9 cellular contexts compared by ENCODE assay signal in genomic region chr15:63473007-63473748, GRCh38. TPM values are rescaled to one million over a fixed set of nuclear protein-coding genes. Genes with fewer than 3 reads are reported as not detected.
DNase-seq lines count a peak whose midpoint lies in the region; ATAC-seq and TF ChIP-seq lines count a peak whose summit lies in the region.
"Had no signal": no experiment of that assay in that cellular context is flagged by ENCODE, and none has a peak within 500 bp of the region (broad histone marks: within the 10 kb centered on the region; RNA-seq: fewer than 3 reads in every experiment).

No MANE protein-coding gene starts in this region.

- no peaks in the 10 kb centered on the region for H3K36me3 Mint-ChIP-seq in activated T-helper 2 cell treated with anti-CD3 and anti-CD28 coated beads, Interferon-gamma antibody, Interleukin-2, Interleukin-4, amounts not matched to agents 10 μg/mL and 5 μg/mL and 100 μg/mL, durations not matched to agents 14 hours and 24 hours and 36 hours (ENCODE audit: low read depth)

- H3K27ac Mint-ChIP-seq in activated T-helper 2 cell treated with anti-CD3 and anti-CD28 coated beads, Interferon-gamma antibody, Interleukin-2, Interleukin-4, amounts not matched to agents 10 μg/mL and 5 μg/mL and 100 μg/mL, durations not matched to agents 14 hours and 24 hours and 36 hours: no peak overlapping the region

- no peaks in the 10 kb centered on the region for H3K9me3 Mint-ChIP-seq in activated T-helper 2 cell treated with anti-CD3 and anti-CD28 coated beads, Interferon-gamma antibody, Interleukin-2, Interleukin-4, amounts not matched to agents 10 μg/mL and 5 μg/mL and 100 μg/mL, durations not matched to agents 14 hours and 24 hours and 36 hours

- no peaks in the 10 kb centered on the region for H3K36me3 ChIP-seq in effector memory CD4-positive, alpha-beta T cell (ENCODE audit: control insufficient read depth, insufficient read depth, low read length)

- peak overlapping the region; percentile 95 for H3K27ac ChIP-seq in C4-2B
- peak overlapping the region; percentile 52 for H3K27ac ChIP-seq in effector memory CD4-positive, alpha-beta T cell (ENCODE audit: insufficient read depth, low read length, poor library complexity, severe bottlenecking)

- no peaks in the 10 kb centered on the region for H3K27me3 ChIP-seq in effector memory CD4-positive, alpha-beta T cell (replicated peaks; ENCODE audit: control insufficient read depth, insufficient read depth, low read length, poor library complexity, severe bottlenecking)

- DNase-seq in effector memory CD4-positive, alpha-beta T cell: no peak
- DNase-seq in HK-2 (ENCODE audit: unreplicated experiment) (no peak), globus pallidus (ENCODE audit: low spot score) (no peak), cerebellum (ENCODE audit: low spot score) (no peak)
- DNase-seq in activated T-helper 2 cell treated with anti-CD3 and anti-CD28 coated beads, Interferon-gamma antibody, Interleukin-2, Interleukin-4, amounts not matched to agents 10 μg/mL and 5 μg/mL and 100 μg/mL, durations not matched to agents 14 hours and 24 hours and 36 hours (ENCODE audit: low spot score): no peak
- DNase-seq: SIG-M5 had no signal

- no peak overlapping the region for H3K4me3 ChIP-seq in effector memory CD4-positive, alpha-beta T cell (ENCODE audit: insufficient read depth, low read depth, low read length, poor library complexity, severe bottlenecking)

- ATAC-seq in GM19025 (IDR thresholded peaks at IDR 0.05; ENCODE audit: low read depth, unreplicated experiment) (peak; percentile 40), HG03520 (IDR thresholded peaks at IDR 0.05; ENCODE audit: unreplicated experiment) (peak; percentile 39)

- peaks cover 2% of the 10 kb centered on the region for H3K27me3 Mint-ChIP-seq in activated T-helper 2 cell treated with anti-CD3 and anti-CD28 coated beads, Interferon-gamma antibody, Interleukin-2, Interleukin-4, amounts not matched to agents 10 μg/mL and 5 μg/mL and 100 μg/mL, durations not matched to agents 14 hours and 24 hours and 36 hours (ENCODE audit: low read depth)

- H3K4me1 Mint-ChIP-seq in activated T-helper 2 cell treated with anti-CD3 and anti-CD28 coated beads, Interferon-gamma antibody, Interleukin-2, Interleukin-4, amounts not matched to agents 10 μg/mL and 5 μg/mL and 100 μg/mL, durations not matched to agents 14 hours and 24 hours and 36 hours (ENCODE audit: low read depth): peaks cover 36% of the 10 kb centered on the region

- intact Hi-C loops in activated T-helper 2 cell treated with anti-CD3 and anti-CD28 coated beads, Interferon-gamma antibody, Interleukin-2, Interleukin-4, amounts not matched to agents 10 μg/mL and 5 μg/mL and 100 μg/mL, durations not matched to agents 14 hours and 24 hours and 36 hours (cut with micrococcal nuclease): no loop called here

- no peaks in the 10 kb centered on the region for H3K9me3 ChIP-seq in effector memory CD4-positive, alpha-beta T cell (ENCODE audit: control insufficient read depth, low read length)

- TF ChIP-seq CTCF in C4-2B (conservative IDR thresholded peaks at IDR 0.05): no peak

- H3K4me1 ChIP-seq in effector memory CD4-positive, alpha-beta T cell (ENCODE audit: control insufficient read depth, insufficient read depth, low read length, poor library complexity, severe bottlenecking): peaks cover 31% of the 10 kb centered on the region

- H3K4me3 Mint-ChIP-seq in activated T-helper 2 cell treated with anti-CD3 and anti-CD28 coated beads, Interferon-gamma antibody, Interleukin-2, Interleukin-4, amounts not matched to agents 10 μg/mL and 5 μg/mL and 100 μg/mL, durations not matched to agents 14 hours and 24 hours and 36 hours (ENCODE audit: low read depth): no peak overlapping the region

RNA-seq across cellular contexts. Expression of gene USP3, which starts 31.2 kb away (rescaled TPM):
- total RNA-seq in activated T-helper 2 cell treated with anti-CD3 and anti-CD28 coated beads, Interferon-gamma antibody, Interleukin-2, Interleukin-4, amounts not matched to agents 10 μg/mL and 5 μg/mL and 100 μg/mL, durations not matched to agents 14 hours and 24 hours and 36 hours: 41.2 and 47.6 TPM in 2 replicates
- total RNA-seq in cerebellum: 120 TPM
